8 cellular contexts compared by ENCODE assay signal in the genomic region with DNA sequence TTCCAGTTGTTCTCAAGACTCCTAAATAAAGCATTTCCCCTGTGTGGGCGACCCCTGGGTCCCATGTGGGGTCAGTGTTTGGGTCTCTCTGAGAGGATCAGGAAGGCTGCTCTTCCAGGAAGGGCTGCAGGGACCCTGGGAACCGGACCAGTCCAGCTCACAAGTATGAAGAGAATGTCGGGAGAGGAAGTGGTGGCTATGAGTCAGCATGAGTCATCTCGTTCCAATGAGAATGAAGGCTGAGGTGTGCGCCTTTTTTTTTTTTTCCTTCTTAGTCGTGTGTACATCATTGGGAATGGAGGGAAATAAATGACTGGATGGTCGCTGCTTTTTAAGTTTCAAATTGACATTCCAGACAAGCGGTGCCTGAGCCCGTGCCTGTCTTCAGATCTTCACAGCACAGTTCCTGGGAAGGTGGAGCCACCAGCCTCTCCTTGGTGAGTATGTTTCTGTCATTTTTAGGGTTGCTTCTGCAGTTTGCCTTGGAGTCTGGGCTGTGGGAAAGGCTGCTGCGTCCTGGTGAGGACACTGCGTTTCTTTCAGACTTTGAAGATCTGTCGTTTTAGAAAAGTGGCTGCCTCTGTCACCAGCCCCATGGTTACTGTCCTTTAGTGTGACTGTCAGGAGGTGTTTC.
A peak's percentile ranks its signal among the peaks of the same experiment; 100 is the strongest.
DNase-seq lines count a peak whose midpoint lies in the region; ATAC-seq and TF ChIP-seq lines count a peak whose summit lies in the region.
"Not testable (repeated sequence)": the region's sequence is repeated elsewhere in the genome, so short reads cannot be mapped to it uniquely, and the experiment has no call there.

No MANE protein-coding gene starts in this region.

- not testable (repeated sequence) for H3K9me1 ChIP-seq in IMR-90 (ENCODE audit: insufficient read depth, low read length)

- peak overlapping the region; percentile 99 for H2AK5ac ChIP-seq in IMR-90 (ENCODE audit: low read depth, low read length)

- not testable (repeated sequence) for H3K27ac ChIP-seq in BLaER1 treated with 17β-estradiol and CSF1 and Interleukin-3, amounts not matched to agents 10 nM and 100 nM
- H3K27ac ChIP-seq in IMR-90 (ENCODE audit: insufficient read depth, low read length) (peak overlapping the region; percentile 98), right lobe of liver (peak overlapping the region in 2 of 3 donors; percentile 37 to 47), skin epidermis (peak overlapping the region in 19 of 21 experiments; percentile 44 to 88 (median 73))

- H3K27me3 Mint-ChIP-seq in activated CD8-positive, alpha-beta T cell treated with anti-CD3 and anti-CD28 coated beads, Interleukin-2, amount 10 ng/mL, durations not matched to agents 7 days and 5 days (ENCODE audit: low read depth); effector memory CD8-positive, alpha-beta T cell: not testable (repeated sequence)

- not testable (repeated sequence) for DNase-seq in IMR-90; activated CD8-positive, alpha-beta T cell treated with anti-CD3 and anti-CD28 coated beads, Interleukin-2, amount 10 ng/mL, durations not matched to agents 7 days and 5 days; effector memory CD8-positive, alpha-beta T cell; right lobe of liver

- H3K36me3 ChIP-seq in BLaER1 treated with 17β-estradiol and CSF1 and Interleukin-3, amounts not matched to agents 10 nM and 100 nM; IMR-90 (ENCODE audit: control insufficient read depth, insufficient read depth, low read length); right lobe of liver: not testable (repeated sequence)

- TF ChIP-seq POLR2A in IMR-90 (IDR thresholded peaks at IDR 0.05; ENCODE audit: low read depth, low read length): peak; percentile 60; the same call in 1 of the 2 replicates
- TF ChIP-seq POLR2A in right lobe of liver (IDR thresholded peaks at IDR 0.05): not testable (repeated sequence)

- peak overlapping the region; percentile 97 for H3K18ac ChIP-seq in IMR-90 (ENCODE audit: low read depth, low read length)

- H3K14ac ChIP-seq in IMR-90 (replicated peaks; ENCODE audit: low read depth, low read length): peak overlapping the region; percentile 98

- not testable (repeated sequence) for H2AK9ac ChIP-seq in IMR-90 (replicated peaks; ENCODE audit: low read depth, low read length, poor library complexity)

- H3K4me3 ChIP-seq in BLaER1 treated with 17β-estradiol and CSF1 and Interleukin-3, amounts not matched to agents 10 nM and 100 nM: not testable (repeated sequence)
- H3K4me3 ChIP-seq in IMR-90 (ENCODE audit: insufficient read depth, low read depth, low read length) (peak overlapping the region; percentile 88), right lobe of liver (peak overlapping the region; percentile 9 to 36 (median 21)), skin epidermis (peak overlapping the region; percentile 18 to 41 (median 34))

- H3K27me3 ChIP-seq in BLaER1 treated with 17β-estradiol and CSF1 and Interleukin-3, amounts not matched to agents 10 nM and 100 nM; IMR-90 (ENCODE audit: control insufficient read depth, insufficient read depth, low read length); right lobe of liver: not testable (repeated sequence)

- H3K79me1 ChIP-seq in IMR-90 (ENCODE audit: low read depth in 1 of 2, low read length in 2 of 2): not testable (repeated sequence)

- not testable (repeated sequence) for H3K9ac ChIP-seq in BLaER1 treated with 17β-estradiol and CSF1 and Interleukin-3, amounts not matched to agents 10 nM and 100 nM
- H3K9ac ChIP-seq in IMR-90 (ENCODE audit: low read depth, low read length): peak overlapping the region; percentile 98

- H4K5ac ChIP-seq in IMR-90 (ENCODE audit: low read depth, low read length): peak overlapping the region; percentile 99

- no CpG with 5 or more reads among the region's 12 CpGs for WGBS in IMR-90 (ENCODE audit: extremely low coverage in 2 of 2, insufficient read length in 1 of 2), 2 experiments
- 24% methylated on average over 2 of the region's 12 CpGs for WGBS in right lobe of liver (ENCODE audit: insufficient coverage, low coverage, low lambda C conversion rate, missing lambda C conversion rate)

- H3K36me3 Mint-ChIP-seq in activated CD8-positive, alpha-beta T cell treated with anti-CD3 and anti-CD28 coated beads, Interleukin-2, amount 10 ng/mL, durations not matched to agents 7 days and 5 days (ENCODE audit: low read depth); effector memory CD8-positive, alpha-beta T cell (ENCODE audit: insufficient read depth): not testable (repeated sequence)

- peak overlapping the region; percentile 98 for H3K4ac ChIP-seq in IMR-90 (ENCODE audit: low read depth, low read length)

- H3K27ac Mint-ChIP-seq in activated CD8-positive, alpha-beta T cell treated with anti-CD3 and anti-CD28 coated beads, Interleukin-2, amount 10 ng/mL, durations not matched to agents 7 days and 5 days: not testable (repeated sequence)
- peak overlapping the region; percentile 46 to 52 for H3K27ac Mint-ChIP-seq in effector memory CD8-positive, alpha-beta T cell

- peak overlapping the region; percentile 71 for H3K4me3 Mint-ChIP-seq in activated CD8-positive, alpha-beta T cell treated with anti-CD3 and anti-CD28 coated beads, Interleukin-2, amount 10 ng/mL, durations not matched to agents 7 days and 5 days
- H3K4me3 Mint-ChIP-seq in effector memory CD8-positive, alpha-beta T cell: peak overlapping the region; percentile 74 to 80

- peak overlapping the region; percentile 89 to 99 for H4K8ac ChIP-seq in IMR-90 (ENCODE audit: low read depth in 2 of 2, low read length in 2 of 2)

- peak overlapping the region; percentile 95 for H2BK5ac ChIP-seq in IMR-90 (ENCODE audit: low read depth, low read length, poor library complexity, severe bottlenecking)

- peak overlapping the region; percentile 96 for H2BK120ac ChIP-seq in IMR-90 (ENCODE audit: low read depth, low read length)

- H4K91ac ChIP-seq in IMR-90 (ENCODE audit: insufficient read depth, low read depth, low read length): peak overlapping the region; percentile 96

- H2BK15ac ChIP-seq in IMR-90 (ENCODE audit: low read depth, low read length): peak overlapping the region; percentile 74; the same call in 1 of the 3 replicates

- TF ChIP-seq RAD21 in IMR-90 (IDR thresholded peaks at IDR 0.05; ENCODE audit: low read length): not testable (repeated sequence)

- POLR2A ChIA-PET in IMR-90 (lab: Charles Lee; ENCODE audit: unreplicated experiment); activated CD8-positive, alpha-beta T cell treated with anti-CD3 and anti-CD28 coated beads, Interleukin-2, amount 10 ng/mL, durations not matched to agents 7 days and 5 days (lab: Charles Lee): not testable (repeated sequence)

- peak overlapping the region; percentile 87; the same call in 1 of the 2 replicates for H2BK20ac ChIP-seq in IMR-90 (ENCODE audit: low read depth, low read length)

- CTCF ChIA-PET in IMR-90 (lab: Yijun Ruan, JAX); activated CD8-positive, alpha-beta T cell treated with anti-CD3 and anti-CD28 coated beads, Interleukin-2, amount 10 ng/mL, durations not matched to agents 7 days and 5 days (lab: Charles Lee): not testable (repeated sequence)

- not testable (repeated sequence) for H4K20me1 ChIP-seq in BLaER1 treated with 17β-estradiol and CSF1 and Interleukin-3, amounts not matched to agents 10 nM and 100 nM
- H4K20me1 ChIP-seq in IMR-90 (ENCODE audit: insufficient read depth, low read length): peaks cover 11% of the 10 kb centered on the region; the same call in 1 of the 2 replicates

- TF ChIP-seq CTCF in IMR-90 (conservative IDR thresholded peaks at IDR 0.05; ENCODE audit: low read depth, low read length); right lobe of liver (IDR thresholded peaks at IDR 0.05): not testable (repeated sequence)

- H3K56ac ChIP-seq in IMR-90 (ENCODE audit: extremely low read depth, insufficient read depth, low read length): peak overlapping the region; percentile 90

- ATAC-seq in GM19372 (IDR thresholded peaks at IDR 0.05; ENCODE audit: low read depth, unreplicated experiment) (peak; percentile 23), HG02798 (IDR thresholded peaks at IDR 0.05; ENCODE audit: poor library complexity, unreplicated experiment) (peak; percentile 64), IMR-90 (ENCODE audit: low read depth) (peak; percentile 24), right lobe of liver (peak; percentile 77 to 86 (median 80))
- peak; percentile 64 for ATAC-seq in activated CD8-positive, alpha-beta T cell treated with anti-CD3 and anti-CD28 coated beads, Interleukin-2, amount 10 ng/mL, durations not matched to agents 7 days and 5 days
- peak; percentile 58 for ATAC-seq in effector memory CD8-positive, alpha-beta T cell (replicated peaks)

- H3K9me3 ChIP-seq in BLaER1 treated with 17β-estradiol and CSF1 and Interleukin-3, amounts not matched to agents 10 nM and 100 nM (replicated peaks in 1 of 11); IMR-90 (ENCODE audit: control insufficient read depth, insufficient read depth, low read length); right lobe of liver: not testable (repeated sequence)

- H2AFZ ChIP-seq in IMR-90 (replicated peaks; ENCODE audit: low read length, poor library complexity): not testable (repeated sequence)

- in situ Hi-C loops in IMR-90 (cut with MboI; ENCODE audit: low sequenced_read_pairs): not testable (repeated sequence)

- H3K4me1 ChIP-seq in BLaER1 treated with 17β-estradiol and CSF1 and Interleukin-3, amounts not matched to agents 10 nM and 100 nM: peaks cover 0 to 14% (median 3%) of the 10 kb centered on the region in 10 experiments; a peak in 10 of 20 replicates
- H3K4me1 ChIP-seq in IMR-90 (ENCODE audit: control insufficient read depth, insufficient read depth, low read length): peaks cover 13% of the 10 kb centered on the region
- H3K4me1 ChIP-seq in right lobe of liver: not testable (repeated sequence)

- intact Hi-C loops in IMR-90 (cut with micrococcal nuclease); right lobe of liver (cut with DNase I): not testable (repeated sequence)

- BruUV-seq in IMR-90 (replicated peaks; lab: Mats Ljungman, UMichigan): not testable (repeated sequence)

- H3K23ac ChIP-seq in IMR-90 (ENCODE audit: low read depth, low read length): peak overlapping the region; percentile 97

- peak overlapping the region in 6 of 11 experiments; percentile 29 to 51 (median 42); a peak in 3 of 22 replicates for H3K4me2 ChIP-seq in BLaER1 treated with 17β-estradiol and CSF1 and Interleukin-3, amounts not matched to agents 10 nM and 100 nM
- H3K4me2 ChIP-seq in IMR-90 (ENCODE audit: low read depth, low read length): peak overlapping the region; percentile 80

- peaks cover 26% of the 10 kb centered on the region for H3K4me1 Mint-ChIP-seq in activated CD8-positive, alpha-beta T cell treated with anti-CD3 and anti-CD28 coated beads, Interleukin-2, amount 10 ng/mL, durations not matched to agents 7 days and 5 days (ENCODE audit: low read depth)
- H3K4me1 Mint-ChIP-seq in effector memory CD8-positive, alpha-beta T cell (ENCODE audit: low read depth in 2 of 2): not testable (repeated sequence)

- dilution Hi-C loops in IMR-90 (cut with HindIII; ENCODE audit: low sequenced_read_pairs, unreplicated experiment): not testable (repeated sequence)

- not testable (repeated sequence) for H3K9me3 Mint-ChIP-seq in activated CD8-positive, alpha-beta T cell treated with anti-CD3 and anti-CD28 coated beads, Interleukin-2, amount 10 ng/mL, durations not matched to agents 7 days and 5 days (ENCODE audit: insufficient read depth); effector memory CD8-positive, alpha-beta T cell

Comparison
In these comparisons a context has a peak if more than half of its experiments do, and no peak if none do; other contexts are left out.
1. ATAC-seq: peak in every context shown above with its lines; median percentile 80 in right lobe of liver; 64 in HG02798; 64 in activated CD8-positive, alpha-beta T cell treated with anti-CD3 and anti-CD28 coated beads, Interleukin-2, amount 10 ng/mL, durations not matched to agents 7 days and 5 days; 58 in effector memory CD8-positive, alpha-beta T cell; 24 in IMR-90; 23 in GM19372.